ENCODE assay signal across 1 cellular context in the genomic region with DNA sequence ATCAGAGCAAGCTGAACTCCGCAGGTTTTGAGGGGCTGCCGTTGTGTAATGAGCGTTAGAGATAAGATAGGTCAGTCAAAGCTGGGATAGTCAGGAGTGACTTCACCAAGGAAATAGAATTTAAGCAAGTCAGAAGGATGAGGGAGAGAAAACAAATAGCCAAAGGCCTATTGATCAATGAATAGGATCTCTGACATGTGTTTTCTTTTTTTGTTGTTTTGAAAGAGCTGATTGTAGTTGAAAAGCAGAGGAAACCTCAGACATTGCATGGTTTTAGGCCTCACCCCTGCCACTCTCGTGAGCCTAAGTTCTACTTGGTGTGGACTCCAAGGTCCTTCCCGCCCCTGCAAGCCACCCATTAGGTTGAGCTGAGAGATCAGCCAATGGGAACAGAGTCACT.
TF ChIP-seq lines count a peak whose summit lies in the region.

No MANE protein-coding gene starts in this region.

TF ChIP-seq in HepG2, 621 proteins besides CTCF, POLR2A, EP300 and RAD21:
- TF ChIP-seq, protein P1, sequence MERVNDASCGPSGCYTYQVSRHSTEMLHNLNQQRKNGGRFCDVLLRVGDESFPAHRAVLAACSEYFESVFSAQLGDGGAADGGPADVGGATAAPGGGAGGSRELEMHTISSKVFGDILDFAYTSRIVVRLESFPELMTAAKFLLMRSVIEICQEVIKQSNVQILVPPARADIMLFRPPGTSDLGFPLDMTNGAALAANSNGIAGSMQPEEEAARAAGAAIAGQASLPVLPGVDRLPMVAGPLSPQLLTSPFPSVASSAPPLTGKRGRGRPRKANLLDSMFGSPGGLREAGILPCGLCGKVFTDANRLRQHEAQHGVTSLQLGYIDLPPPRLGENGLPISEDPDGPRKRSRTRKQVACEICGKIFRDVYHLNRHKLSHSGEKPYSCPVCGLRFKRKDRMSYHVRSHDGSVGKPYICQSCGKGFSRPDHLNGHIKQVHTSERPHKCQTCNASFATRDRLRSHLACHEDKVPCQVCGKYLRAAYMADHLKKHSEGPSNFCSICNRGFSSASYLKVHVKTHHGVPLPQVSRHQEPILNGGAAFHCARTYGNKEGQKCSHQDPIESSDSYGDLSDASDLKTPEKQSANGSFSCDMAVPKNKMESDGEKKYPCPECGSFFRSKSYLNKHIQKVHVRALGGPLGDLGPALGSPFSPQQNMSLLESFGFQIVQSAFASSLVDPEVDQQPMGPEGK (CRISPR knock-in tag; IDR thresholded peaks at IDR 0.05): no peak
- TF ChIP-seq ZNF883 (CRISPR knock-in tag; IDR thresholded peaks at IDR 0.05; ENCODE audit: not compliant biosample characterization): no peak
- no peak for TF ChIP-seq SIX4 (CRISPR knock-in tag; IDR thresholded peaks at IDR 0.05)
- no peak for TF ChIP-seq NR0B2 (CRISPR knock-in tag; IDR thresholded peaks at IDR 0.05)
- TF ChIP-seq ZBTB42 (CRISPR knock-in tag; IDR thresholded peaks at IDR 0.05): no peak
- no peak for TF ChIP-seq ZNF552 (CRISPR knock-in tag; IDR thresholded peaks at IDR 0.05; ENCODE audit: borderline replicate concordance)
- no peak for TF ChIP-seq SPEN (CRISPR knock-in tag; IDR thresholded peaks at IDR 0.05; ENCODE audit: low read depth)
- no peak for TF ChIP-seq RBM39 (IDR thresholded peaks at IDR 0.05; ENCODE audit: low read depth, low read length, poor library complexity, severe bottlenecking)
- TF ChIP-seq CHCHD3 (CRISPR knock-in tag; IDR thresholded peaks at IDR 0.05): no peak
- TF ChIP-seq MIXL1 (CRISPR knock-in tag; IDR thresholded peaks at IDR 0.05): no peak
- no peak for TF ChIP-seq ZNF562 (CRISPR knock-in tag; IDR thresholded peaks at IDR 0.05; ENCODE audit: borderline replicate concordance)
